Comparison of ENCODE assay signal across 1 cellular context in the genomic region with DNA sequence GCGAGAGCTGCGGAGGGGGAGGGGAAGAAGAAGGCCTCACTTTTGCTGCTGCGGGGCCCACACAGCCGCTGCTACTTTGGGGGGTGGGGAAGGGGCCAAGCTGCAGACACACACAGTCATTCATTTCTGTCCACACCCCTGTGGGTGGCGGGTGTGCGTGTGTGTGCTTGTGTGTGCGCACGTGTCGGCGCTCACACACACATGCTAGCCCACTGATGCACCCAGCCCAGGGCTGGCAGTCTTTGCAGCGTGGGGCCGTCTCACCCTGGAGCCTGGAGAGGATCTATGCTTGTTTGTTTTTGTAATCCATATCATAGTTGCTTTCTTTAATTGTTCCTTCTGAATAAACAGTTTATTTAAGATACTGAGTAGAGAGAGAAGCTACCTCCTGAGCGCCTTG.
TF ChIP-seq lines count a peak whose summit lies in the region.

No MANE protein-coding gene starts in this region.

TF ChIP-seq in K562, 482 proteins besides CTCF, POLR2A, EP300 and RAD21:
- TF ChIP-seq EHMT2 (IDR thresholded peaks at IDR 0.05) (no peak), ZNF253 (CRISPR knock-in tag; conservative IDR thresholded peaks at IDR 0.05) (no peak)
- TF ChIP-seq, protein P1, sequence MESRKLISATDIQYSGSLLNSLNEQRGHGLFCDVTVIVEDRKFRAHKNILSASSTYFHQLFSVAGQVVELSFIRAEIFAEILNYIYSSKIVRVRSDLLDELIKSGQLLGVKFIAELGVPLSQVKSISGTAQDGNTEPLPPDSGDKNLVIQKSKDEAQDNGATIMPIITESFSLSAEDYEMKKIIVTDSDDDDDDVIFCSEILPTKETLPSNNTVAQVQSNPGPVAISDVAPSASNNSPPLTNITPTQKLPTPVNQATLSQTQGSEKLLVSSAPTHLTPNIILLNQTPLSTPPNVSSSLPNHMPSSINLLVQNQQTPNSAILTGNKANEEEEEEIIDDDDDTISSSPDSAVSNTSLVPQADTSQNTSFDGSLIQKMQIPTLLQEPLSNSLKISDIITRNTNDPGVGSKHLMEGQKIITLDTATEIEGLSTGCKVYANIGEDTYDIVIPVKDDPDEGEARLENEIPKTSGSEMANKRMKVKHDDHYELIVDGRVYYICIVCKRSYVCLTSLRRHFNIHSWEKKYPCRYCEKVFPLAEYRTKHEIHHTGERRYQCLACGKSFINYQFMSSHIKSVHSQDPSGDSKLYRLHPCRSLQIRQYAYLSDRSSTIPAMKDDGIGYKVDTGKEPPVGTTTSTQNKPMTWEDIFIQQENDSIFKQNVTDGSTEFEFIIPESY (CRISPR knock-in tag; IDR thresholded peaks at IDR 0.05) = peak; percentile 37; the same call in 1 of the 2 replicates
